16 cellular contexts compared by ENCODE assay signal in the genomic region with DNA sequence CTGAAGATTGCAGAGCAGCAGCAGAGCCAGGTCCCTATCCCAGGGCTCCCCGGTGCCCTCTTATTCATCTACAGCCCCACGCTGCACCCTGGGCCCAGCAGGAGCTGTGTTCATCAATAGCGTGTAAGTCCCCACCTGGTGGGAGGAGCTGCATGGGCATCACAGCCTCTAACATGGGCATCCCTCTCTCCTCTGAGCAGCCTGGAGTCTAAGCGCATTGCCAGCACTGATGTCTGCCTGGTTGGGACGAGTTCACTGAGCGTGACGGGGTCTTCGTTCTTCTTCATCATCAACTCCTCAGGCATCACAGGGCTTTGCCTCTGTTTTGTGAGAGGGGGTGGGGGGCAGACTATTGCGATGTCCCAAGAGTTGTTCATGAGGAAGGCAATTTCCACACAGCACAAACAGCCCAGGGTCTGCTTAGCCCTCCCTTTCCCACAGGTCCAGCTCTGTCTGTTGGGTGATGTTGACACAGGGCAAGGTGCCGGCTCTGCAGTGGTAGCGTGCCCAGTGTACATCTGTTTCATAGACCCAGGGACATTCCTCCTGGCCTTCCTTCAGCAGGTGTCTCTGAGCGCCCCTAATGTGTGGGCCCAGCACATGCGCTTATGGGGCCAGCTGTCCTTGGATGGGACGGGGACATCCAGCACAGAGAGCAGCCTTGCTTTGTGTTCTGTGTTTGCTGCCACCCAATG.
DNase-seq lines count a peak whose midpoint lies in the region; ATAC-seq lines count a peak whose summit lies in the region.
"Had no signal": no experiment of that assay in that cellular context is flagged by ENCODE, and none has a peak within 500 bp of the region (broad histone marks: within the 10 kb centered on the region; RNA-seq: fewer than 3 reads in every experiment).

No MANE protein-coding gene starts in this region.

- intact Hi-C loops in Right ventricle myocardium inferior (cut with DNase I): no loop called here
- intact Hi-C loops in cardiac septum (cut with DNase I): no loop called here

- H3K27me3 ChIP-seq in neuronal stem cell (ENCODE audit: control insufficient read depth in 3 of 3, insufficient read depth in 3 of 3, low read depth in 1 of 3, low read length in 3 of 3): peaks cover 0 to 7% (median 0%) of the 10 kb centered on the region in 3 experiments
- H3K27me3 ChIP-seq: BLaER1 treated with 17β-estradiol and CSF1 and Interleukin-3, amounts not matched to agents 10 nM and 100 nM had no signal

- H3K23ac ChIP-seq in neuronal stem cell (ENCODE audit: low read depth, low read length, poor library complexity): peak overlapping the region; percentile 29

- no peak for ATAC-seq in Right ventricle myocardium inferior
- ATAC-seq: A549; CD8-positive, alpha-beta T cell had no signal

- H4K91ac ChIP-seq in neuronal stem cell (ENCODE audit: low read depth, low read length, poor library complexity): no peak overlapping the region

- no peak overlapping the region for H4K8ac ChIP-seq in neuronal stem cell (ENCODE audit: low read depth, low read length)

- H3K36me3 ChIP-seq in neuronal stem cell (replicated peaks in 1 of 2; ENCODE audit: control insufficient read depth in 2 of 2, insufficient read depth in 2 of 2, low read length in 2 of 2): no peaks in the 10 kb centered on the region
- H3K36me3 ChIP-seq: BLaER1 treated with 17β-estradiol and CSF1 and Interleukin-3, amounts not matched to agents 10 nM and 100 nM had no signal

- no peak overlapping the region for H3K4me2 ChIP-seq in neuronal stem cell (ENCODE audit: insufficient read depth, low read length, poor library complexity, severe bottlenecking)
- H3K4me2 ChIP-seq: A549; BLaER1 treated with 17β-estradiol and CSF1 and Interleukin-3, amounts not matched to agents 10 nM and 100 nM had no signal

- H3K14ac ChIP-seq in neuronal stem cell (ENCODE audit: low read length): no peak overlapping the region

- peaks cover 0 to 19% of the 10 kb centered on the region in 2 donors for H3K4me1 ChIP-seq in neuronal stem cell (ENCODE audit: control insufficient read depth in 2 of 2, insufficient read depth in 1 of 2, low read depth in 1 of 2, low read length in 2 of 2)
- H3K4me1 ChIP-seq: A549 had no signal

- no peak overlapping the region for H3K4me3 ChIP-seq in neuronal stem cell (ENCODE audit: low read length in 2 of 2)
- H3K4me3 ChIP-seq: A549; BLaER1 treated with 17β-estradiol and CSF1 and Interleukin-3, amounts not matched to agents 10 nM and 100 nM had no signal

- H2BK120ac ChIP-seq in neuronal stem cell (ENCODE audit: low read depth, low read length): no peak overlapping the region

- H2BK12ac ChIP-seq in neuronal stem cell (ENCODE audit: low read length): no peak overlapping the region

- H2BK15ac ChIP-seq in neuronal stem cell (ENCODE audit: low read length): no peak overlapping the region

- H2AFZ ChIP-seq in neuronal stem cell (ENCODE audit: low read length): no peak overlapping the region

- H2BK5ac ChIP-seq in neuronal stem cell (ENCODE audit: low read length): no peak overlapping the region

- no peaks in the 10 kb centered on the region for H3K79me1 ChIP-seq in neuronal stem cell (ENCODE audit: low read depth, low read length)

- no peak overlapping the region for H3K9ac ChIP-seq in neuronal stem cell (ENCODE audit: low read depth, low read length, poor library complexity)
- H3K9ac ChIP-seq: BLaER1 treated with 17β-estradiol and CSF1 and Interleukin-3, amounts not matched to agents 10 nM and 100 nM had no signal

- no peak overlapping the region for H3K4ac ChIP-seq in neuronal stem cell (ENCODE audit: low read length)

- no peaks in the 10 kb centered on the region for H3K9me3 ChIP-seq in neuronal stem cell (replicated peaks in 1 of 2; ENCODE audit: control insufficient read depth in 2 of 2, insufficient read depth in 1 of 2, low read depth in 1 of 2, low read length in 2 of 2)
- H3K9me3 ChIP-seq: A549; BLaER1 treated with 17β-estradiol and CSF1 and Interleukin-3, amounts not matched to agents 10 nM and 100 nM; Caco-2 had no signal

- H3K27ac ChIP-seq in neuronal stem cell (replicated peaks; ENCODE audit: low read length): no peak overlapping the region
- H3K27ac ChIP-seq: 22Rv1; A549; BLaER1 treated with 17β-estradiol and CSF1 and Interleukin-3, amounts not matched to agents 10 nM and 100 nM; C4-2B had no signal

- peak overlapping the region; percentile 21 for H2AK5ac ChIP-seq in neuronal stem cell (ENCODE audit: low read depth, low read length)

- no CpG with 5 or more reads among the region's 14 CpGs for WGBS in neuronal stem cell (ENCODE audit: extremely low coverage in 2 of 2, insufficient read length in 2 of 2, insufficient replicate concordance in 1 of 2), 2 donors

- DNase-seq in NCI-H345 treated with DMSO at 0.1 percent for 48 hours (lab: John Stamatoyannopoulos, UW; ENCODE audit: unreplicated experiment) (peak; percentile 2), NCI-H345 (lab: John Stamatoyannopoulos, UW) (no peak), Right ventricle myocardium inferior (ENCODE audit: missing footprints) (peak; percentile 68), cardiac septum (ENCODE audit: low spot score) (no peak), neuronal stem cell (ENCODE audit: low spot score) (no peak)
- DNase-seq: AML-193; Caco-2; Calu3; CD4-positive, alpha-beta T cell; CD8-positive, alpha-beta T cell; DMS79 treated with DMSO at 0.1 percent for 48 hours; GF-D8 had no signal

- H3K18ac ChIP-seq in neuronal stem cell (ENCODE audit: low read length): peak overlapping the region; percentile 24

Comparison
In these comparisons a context has a peak if more than half of its experiments do, and no peak if none do; other contexts are left out.
1. DNase-seq: peak in NCI-H345 treated with DMSO at 0.1 percent for 48 hours (single experiment) and Right ventricle myocardium inferior (single experiment); none in NCI-H345 (single experiment), cardiac septum (single experiment) and neuronal stem cell (single experiment).